Comparison of ENCODE assay signal across 1 cellular context in genomic region chr20:49799698-49800097, GRCh38.
TF ChIP-seq lines count a peak whose summit lies in the region.

No MANE protein-coding gene starts in this region.

TF ChIP-seq in HepG2, 621 proteins besides CTCF, POLR2A, EP300 and RAD21 (continued from another document and continues in another):
- TF ChIP-seq, protein P1, sequence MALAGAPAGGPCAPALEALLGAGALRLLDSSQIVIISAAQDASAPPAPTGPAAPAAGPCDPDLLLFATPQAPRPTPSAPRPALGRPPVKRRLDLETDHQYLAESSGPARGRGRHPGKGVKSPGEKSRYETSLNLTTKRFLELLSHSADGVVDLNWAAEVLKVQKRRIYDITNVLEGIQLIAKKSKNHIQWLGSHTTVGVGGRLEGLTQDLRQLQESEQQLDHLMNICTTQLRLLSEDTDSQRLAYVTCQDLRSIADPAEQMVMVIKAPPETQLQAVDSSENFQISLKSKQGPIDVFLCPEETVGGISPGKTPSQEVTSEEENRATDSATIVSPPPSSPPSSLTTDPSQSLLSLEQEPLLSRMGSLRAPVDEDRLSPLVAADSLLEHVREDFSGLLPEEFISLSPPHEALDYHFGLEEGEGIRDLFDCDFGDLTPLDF (CRISPR knock-in tag; IDR thresholded peaks at IDR 0.05) = peak; percentile 38; the same call in 1 of the 2 replicates
- TF ChIP-seq PRMT3 (CRISPR knock-in tag; IDR thresholded peaks at IDR 0.05; ENCODE audit: borderline replicate concordance, low read depth) (no peak), YEATS4 (CRISPR knock-in tag; IDR thresholded peaks at IDR 0.05; ENCODE audit: borderline replicate concordance) (0 out of 2 replicates have a peak, but pooled peaks have one; percentile 47), ZNF446 (CRISPR knock-in tag; IDR thresholded peaks at IDR 0.05) (peak; percentile 50; the same call in 1 of the 2 replicates), RXRA (CRISPR knock-in tag; IDR thresholded peaks at IDR 0.05) (no peak), WIZ (CRISPR knock-in tag; IDR thresholded peaks at IDR 0.05) (no peak), HIVEP1 (CRISPR knock-in tag; IDR thresholded peaks at IDR 0.05) (no peak), HOXA5 (CRISPR knock-in tag; IDR thresholded peaks at IDR 0.05) (peak; percentile 46; the same call in 1 of the 2 replicates), HNF4G (IDR thresholded peaks at IDR 0.05; ENCODE audit: borderline replicate concordance, low read depth, low read length) (peak; percentile 89), HNF4G (CRISPR knock-in tag; IDR thresholded peaks at IDR 0.05; ENCODE audit: borderline replicate concordance, low read depth) (peak; percentile 72; the same call in 1 of the 2 replicates), MYC (CRISPR knock-in tag; IDR thresholded peaks at IDR 0.05; ENCODE audit: borderline replicate concordance) (peak; percentile 23; the same call in 1 of the 2 replicates), HNRNPK (IDR thresholded peaks at IDR 0.05; ENCODE audit: low read depth, low read length, poor library complexity, severe bottlenecking) (no peak), ZBTB7B (CRISPR knock-in tag; IDR thresholded peaks at IDR 0.05) (no peak), STAG1 (CRISPR knock-in tag; IDR thresholded peaks at IDR 0.05) (no peak), SP5 (CRISPR knock-in tag; IDR thresholded peaks at IDR 0.05; ENCODE audit: borderline replicate concordance, low read depth) (no peak), MZF1 (CRISPR knock-in tag; IDR thresholded peaks at IDR 0.05; ENCODE audit: borderline replicate concordance) (no peak), RXRB (CRISPR knock-in tag; IDR thresholded peaks at IDR 0.05; ENCODE audit: borderline replicate concordance) (peak; percentile 51; the same call in 1 of the 2 replicates), TOPORS (CRISPR knock-in tag; IDR thresholded peaks at IDR 0.05) (no peak), ZBTB44 (CRISPR knock-in tag; IDR thresholded peaks at IDR 0.05) (no peak), ZNF816 (CRISPR knock-in tag; IDR thresholded peaks at IDR 0.05; ENCODE audit: borderline replicate concordance) (no peak), GABPA (IDR thresholded peaks at IDR 0.05; ENCODE audit: low read depth, low read length) (no peak), GABPA (CRISPR knock-in tag; IDR thresholded peaks at IDR 0.05; ENCODE audit: low read depth) (no peak), ISX (CRISPR knock-in tag; conservative IDR thresholded peaks at IDR 0.05) (no peak), MEIS2 (CRISPR knock-in tag; IDR thresholded peaks at IDR 0.05) (no peak), ZNF275 (CRISPR knock-in tag; IDR thresholded peaks at IDR 0.05; ENCODE audit: borderline replicate concordance) (no peak), ZNF121 (CRISPR knock-in tag; IDR thresholded peaks at IDR 0.05) (no peak), ZC3H13 (CRISPR knock-in tag; IDR thresholded peaks at IDR 0.05) (no peak), ZNF790 (CRISPR knock-in tag; IDR thresholded peaks at IDR 0.05; ENCODE audit: borderline replicate concordance) (no peak), PAF1 (CRISPR knock-in tag; IDR thresholded peaks at IDR 0.05) (no peak), NFE2 (CRISPR knock-in tag; IDR thresholded peaks at IDR 0.05) (no peak), POLR2G (IDR thresholded peaks at IDR 0.05; ENCODE audit: low read depth, low read length) (no peak), ZNF124 (CRISPR knock-in tag; IDR thresholded peaks at IDR 0.05) (no peak), ZNF30 (CRISPR knock-in tag; IDR thresholded peaks at IDR 0.05) (no peak), ZNF883 (CRISPR knock-in tag; IDR thresholded peaks at IDR 0.05; ENCODE audit: not compliant biosample characterization) (no peak), ETV5 (CRISPR knock-in tag; IDR thresholded peaks at IDR 0.05; ENCODE audit: borderline replicate concordance) (no peak), GLMP (CRISPR knock-in tag; IDR thresholded peaks at IDR 0.05; ENCODE audit: borderline replicate concordance) (no peak), ZNF777 (CRISPR knock-in tag; IDR thresholded peaks at IDR 0.05) (no peak), GABPB1 (CRISPR knock-in tag; IDR thresholded peaks at IDR 0.05) (no peak), ZNF597 (CRISPR knock-in tag; IDR thresholded peaks at IDR 0.05) (no peak), ZNF747 (CRISPR knock-in tag; IDR thresholded peaks at IDR 0.05; ENCODE audit: borderline replicate concordance) (no peak), ZFX (CRISPR knock-in tag; IDR thresholded peaks at IDR 0.05; ENCODE audit: low read depth) (0 out of 2 replicates have a peak, but pooled peaks have one; percentile 19), SSRP1 (CRISPR knock-in tag; IDR thresholded peaks at IDR 0.05) (no peak), TFDP1 (CRISPR knock-in tag; IDR thresholded peaks at IDR 0.05; ENCODE audit: borderline replicate concordance) (no peak), ZNF431 (CRISPR knock-in tag; IDR thresholded peaks at IDR 0.05; ENCODE audit: borderline replicate concordance, low read depth) (no peak), HNF1A (IDR thresholded peaks at IDR 0.05; ENCODE audit: low read depth) (no peak; the same call in 1 of the 2 replicates), HNF1A (CRISPR knock-in tag; IDR thresholded peaks at IDR 0.05; ENCODE audit: borderline replicate concordance) (no peak), SIN3B (IDR thresholded peaks at IDR 0.05; ENCODE audit: low read length) (no peak), TRIM24 (CRISPR knock-in tag; IDR thresholded peaks at IDR 0.05) (no peak), ZNF335 (CRISPR knock-in tag; IDR thresholded peaks at IDR 0.05) (no peak), ZNF282 (IDR thresholded peaks at IDR 0.05; ENCODE audit: partially characterized antibody) (no peak)
- TF ChIP-seq, protein P2, sequence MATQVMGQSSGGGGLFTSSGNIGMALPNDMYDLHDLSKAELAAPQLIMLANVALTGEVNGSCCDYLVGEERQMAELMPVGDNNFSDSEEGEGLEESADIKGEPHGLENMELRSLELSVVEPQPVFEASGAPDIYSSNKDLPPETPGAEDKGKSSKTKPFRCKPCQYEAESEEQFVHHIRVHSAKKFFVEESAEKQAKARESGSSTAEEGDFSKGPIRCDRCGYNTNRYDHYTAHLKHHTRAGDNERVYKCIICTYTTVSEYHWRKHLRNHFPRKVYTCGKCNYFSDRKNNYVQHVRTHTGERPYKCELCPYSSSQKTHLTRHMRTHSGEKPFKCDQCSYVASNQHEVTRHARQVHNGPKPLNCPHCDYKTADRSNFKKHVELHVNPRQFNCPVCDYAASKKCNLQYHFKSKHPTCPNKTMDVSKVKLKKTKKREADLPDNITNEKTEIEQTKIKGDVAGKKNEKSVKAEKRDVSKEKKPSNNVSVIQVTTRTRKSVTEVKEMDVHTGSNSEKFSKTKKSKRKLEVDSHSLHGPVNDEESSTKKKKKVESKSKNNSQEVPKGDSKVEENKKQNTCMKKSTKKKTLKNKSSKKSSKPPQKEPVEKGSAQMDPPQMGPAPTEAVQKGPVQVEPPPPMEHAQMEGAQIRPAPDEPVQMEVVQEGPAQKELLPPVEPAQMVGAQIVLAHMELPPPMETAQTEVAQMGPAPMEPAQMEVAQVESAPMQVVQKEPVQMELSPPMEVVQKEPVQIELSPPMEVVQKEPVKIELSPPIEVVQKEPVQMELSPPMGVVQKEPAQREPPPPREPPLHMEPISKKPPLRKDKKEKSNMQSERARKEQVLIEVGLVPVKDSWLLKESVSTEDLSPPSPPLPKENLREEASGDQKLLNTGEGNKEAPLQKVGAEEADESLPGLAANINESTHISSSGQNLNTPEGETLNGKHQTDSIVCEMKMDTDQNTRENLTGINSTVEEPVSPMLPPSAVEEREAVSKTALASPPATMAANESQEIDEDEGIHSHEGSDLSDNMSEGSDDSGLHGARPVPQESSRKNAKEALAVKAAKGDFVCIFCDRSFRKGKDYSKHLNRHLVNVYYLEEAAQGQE (IDR thresholded peaks at IDR 0.05; ENCODE audit: borderline replicate concordance in 1 of 2, low read depth in 1 of 2, low read length in 2 of 2) = no peak
- TF ChIP-seq, protein P3, sequence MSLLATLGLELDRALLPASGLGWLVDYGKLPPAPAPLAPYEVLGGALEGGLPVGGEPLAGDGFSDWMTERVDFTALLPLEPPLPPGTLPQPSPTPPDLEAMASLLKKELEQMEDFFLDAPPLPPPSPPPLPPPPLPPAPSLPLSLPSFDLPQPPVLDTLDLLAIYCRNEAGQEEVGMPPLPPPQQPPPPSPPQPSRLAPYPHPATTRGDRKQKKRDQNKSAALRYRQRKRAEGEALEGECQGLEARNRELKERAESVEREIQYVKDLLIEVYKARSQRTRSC (CRISPR knock-in tag; IDR thresholded peaks at IDR 0.05; ENCODE audit: low read depth) = no peak
- TF ChIP-seq, protein P4, sequence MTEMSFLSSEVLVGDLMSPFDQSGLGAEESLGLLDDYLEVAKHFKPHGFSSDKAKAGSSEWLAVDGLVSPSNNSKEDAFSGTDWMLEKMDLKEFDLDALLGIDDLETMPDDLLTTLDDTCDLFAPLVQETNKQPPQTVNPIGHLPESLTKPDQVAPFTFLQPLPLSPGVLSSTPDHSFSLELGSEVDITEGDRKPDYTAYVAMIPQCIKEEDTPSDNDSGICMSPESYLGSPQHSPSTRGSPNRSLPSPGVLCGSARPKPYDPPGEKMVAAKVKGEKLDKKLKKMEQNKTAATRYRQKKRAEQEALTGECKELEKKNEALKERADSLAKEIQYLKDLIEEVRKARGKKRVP (CRISPR knock-in tag; IDR thresholded peaks at IDR 0.05) = peak in 1 of 2 experiments; percentile 71; a peak in 2 of 4 replicates
